1 cellular context compared by ENCODE assay signal in the genomic region with DNA sequence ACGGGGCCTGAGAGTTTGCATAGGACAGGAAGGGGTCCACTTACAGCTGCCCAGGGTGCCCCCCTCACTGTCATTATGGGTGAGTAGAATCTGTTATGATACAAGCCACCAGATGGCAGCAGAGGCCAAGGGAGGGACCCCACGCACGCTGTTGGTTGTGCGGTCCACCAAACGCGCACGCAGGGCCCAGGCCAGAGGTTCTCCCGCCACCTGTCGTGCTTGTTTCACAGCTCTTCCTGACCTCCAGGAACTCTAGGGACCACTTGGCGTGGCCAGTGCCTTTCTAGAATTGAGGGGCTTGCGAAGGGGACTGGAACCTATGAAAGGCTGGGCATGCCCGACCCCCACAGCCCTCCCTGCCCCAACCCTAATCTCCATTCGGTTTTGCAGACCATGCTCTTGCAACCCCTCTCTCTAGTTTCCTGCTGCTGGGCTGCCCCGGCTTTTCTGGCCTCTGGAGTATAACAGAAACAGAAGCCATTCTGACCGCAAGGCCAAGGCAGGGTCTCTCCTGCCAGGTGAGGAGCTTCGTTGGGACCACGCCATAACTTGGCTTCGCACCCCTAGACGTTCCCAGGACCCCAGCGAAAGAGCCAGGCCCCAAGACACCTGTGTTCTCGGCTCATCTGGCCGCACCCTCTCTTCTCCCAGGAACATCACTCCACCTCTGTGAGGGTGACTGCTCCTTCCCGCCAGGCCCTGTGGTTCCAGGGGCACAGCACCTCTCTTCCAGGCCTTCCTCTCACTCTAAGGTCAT.
TF ChIP-seq lines count a peak whose summit lies in the region.

No MANE protein-coding gene starts in this region.

TF ChIP-seq in HepG2, 621 proteins besides CTCF, POLR2A, EP300 and RAD21 (continued from another document):
- TF ChIP-seq, protein P1, sequence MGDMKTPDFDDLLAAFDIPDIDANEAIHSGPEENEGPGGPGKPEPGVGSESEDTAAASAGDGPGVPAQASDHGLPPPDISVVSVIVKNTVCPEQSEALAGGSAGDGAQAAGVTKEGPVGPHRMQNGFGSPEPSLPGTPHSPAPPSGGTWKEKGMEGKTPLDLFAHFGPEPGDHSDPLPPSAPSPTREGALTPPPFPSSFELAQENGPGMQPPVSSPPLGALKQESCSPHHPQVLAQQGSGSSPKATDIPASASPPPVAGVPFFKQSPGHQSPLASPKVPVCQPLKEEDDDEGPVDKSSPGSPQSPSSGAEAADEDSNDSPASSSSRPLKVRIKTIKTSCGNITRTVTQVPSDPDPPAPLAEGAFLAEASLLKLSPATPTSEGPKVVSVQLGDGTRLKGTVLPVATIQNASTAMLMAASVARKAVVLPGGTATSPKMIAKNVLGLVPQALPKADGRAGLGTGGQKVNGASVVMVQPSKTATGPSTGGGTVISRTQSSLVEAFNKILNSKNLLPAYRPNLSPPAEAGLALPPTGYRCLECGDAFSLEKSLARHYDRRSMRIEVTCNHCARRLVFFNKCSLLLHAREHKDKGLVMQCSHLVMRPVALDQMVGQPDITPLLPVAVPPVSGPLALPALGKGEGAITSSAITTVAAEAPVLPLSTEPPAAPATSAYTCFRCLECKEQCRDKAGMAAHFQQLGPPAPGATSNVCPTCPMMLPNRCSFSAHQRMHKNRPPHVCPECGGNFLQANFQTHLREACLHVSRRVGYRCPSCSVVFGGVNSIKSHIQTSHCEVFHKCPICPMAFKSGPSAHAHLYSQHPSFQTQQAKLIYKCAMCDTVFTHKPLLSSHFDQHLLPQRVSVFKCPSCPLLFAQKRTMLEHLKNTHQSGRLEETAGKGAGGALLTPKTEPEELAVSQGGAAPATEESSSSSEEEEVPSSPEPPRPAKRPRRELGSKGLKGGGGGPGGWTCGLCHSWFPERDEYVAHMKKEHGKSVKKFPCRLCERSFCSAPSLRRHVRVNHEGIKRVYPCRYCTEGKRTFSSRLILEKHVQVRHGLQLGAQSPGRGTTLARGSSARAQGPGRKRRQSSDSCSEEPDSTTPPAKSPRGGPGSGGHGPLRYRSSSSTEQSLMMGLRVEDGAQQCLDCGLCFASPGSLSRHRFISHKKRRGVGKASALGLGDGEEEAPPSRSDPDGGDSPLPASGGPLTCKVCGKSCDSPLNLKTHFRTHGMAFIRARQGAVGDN (CRISPR knock-in tag; IDR thresholded peaks at IDR 0.05): peak; percentile 51
